32 cellular contexts compared by ENCODE assay signal in genomic region chr1:200234938-200235337, GRCh38.
"Had no signal": no experiment of that assay in that cellular context is flagged by ENCODE, and none has a peak within 500 bp of the region (broad histone marks: within the 10 kb centered on the region; RNA-seq: fewer than 3 reads in every experiment).

No MANE protein-coding gene starts in this region.

- ATAC-seq: left colon; left lung; lower lobe of right lung; natural killer cell; right lobe of liver; stimulated activated naive B cell treated with anti-CD40 and anti-IgM and Interleukin-4, amounts not matched to agents 10 μg/mL and 1 μg/mL and 100 μg/mL, for 72 hours; stimulated activated naive CD8-positive, alpha-beta T cell treated with anti-CD3 and anti-CD28 coated beads, Interleukin-15, Interleukin-2, amounts not matched to agents 100 U/mL and 50 U/mL, for 24 hours had no signal

- H3K9ac ChIP-seq: neural progenitor cell had no signal

- H3K4me1 ChIP-seq: neural progenitor cell, right atrium auricular region, stomach, testis, thyroid gland, transverse colon, vagina had no signal

- H3K36me3 ChIP-seq: left lung, lower lobe of right lung, neural progenitor cell, neutrophil, ovary, right atrium auricular region, right lobe of liver, stomach, thyroid gland, transverse colon, upper lobe of left lung, vagina had no signal

- H3K9me3 Mint-ChIP-seq: immature natural killer cell; mesothelial cell of epicardium; naive B cell; natural killer cell; nephron progenitor cell; neural progenitor cell; stimulated activated naive B cell treated with anti-CD40 and anti-IgM and Interleukin-4, amounts not matched to agents 10 μg/mL and 1 μg/mL and 100 μg/mL, for 72 hours had no signal

- H3K9me3 ChIP-seq: left lung, lower lobe of right lung, neutrophil, ovary, right atrium auricular region, right lobe of liver, stomach, testis, thyroid gland, transverse colon, upper lobe of left lung, vagina had no signal

- H3K36me3 Mint-ChIP-seq: immature natural killer cell; mesothelial cell of epicardium; natural killer cell; neural progenitor cell; stimulated activated naive B cell treated with anti-CD40 and anti-IgM and Interleukin-4, amounts not matched to agents 10 μg/mL and 1 μg/mL and 100 μg/mL, for 72 hours had no signal

- H3K4me1 Mint-ChIP-seq: immature natural killer cell, mesothelial cell of epicardium, naive B cell, natural killer cell, neural progenitor cell had no signal

- H3K4me3 ChIP-seq: left lung, lower lobe of right lung, neural progenitor cell, ovary, right atrium auricular region, right lobe of liver, stomach, testis, thyroid gland, transverse colon, upper lobe of left lung, vagina had no signal

- H3K27ac ChIP-seq: left lung, lower lobe of right lung, neural progenitor cell, neutrophil, ovary, right atrium auricular region, right lobe of liver, stomach, testis, thyroid gland, transverse colon, upper lobe of left lung, vagina had no signal

- H2AFZ ChIP-seq: neural progenitor cell had no signal

- FAIRE-seq: islet of Langerhans, kidney had no signal

- H3K27me3 ChIP-seq: left lung, neural progenitor cell, neutrophil, ovary, right atrium auricular region, right lobe of liver, testis, thyroid gland, transverse colon, upper lobe of left lung, vagina had no signal

- H3K4me2 ChIP-seq: neural progenitor cell had no signal

- H3K27ac Mint-ChIP-seq: immature natural killer cell; mesothelial cell of epicardium; naive B cell; natural killer cell; nephron progenitor cell; progenitor cell of endocrine pancreas; stimulated activated naive B cell treated with anti-CD40 and anti-IgM and Interleukin-4, amounts not matched to agents 10 μg/mL and 1 μg/mL and 100 μg/mL, for 72 hours had no signal

- DNase-seq: hypothalamus; immature natural killer cell; kidney; left colon; left lung; lower lobe of right lung; mammary epithelial cell; mesendoderm; naive B cell; natural killer cell; nephron progenitor cell; occipital lobe; ovary; right lobe of liver; stimulated activated CD4-positive, alpha-beta T cell treated with anti-CD3 and anti-CD28 coated beads, Interleukin-12 subunit alpha, Interleukin-12 subunit beta, amount 100 ng/mL, for 4 hours; stimulated activated CD4-positive, alpha-beta T cell treated with anti-CD3 and anti-CD28 coated beads, Interleukin-15, amount 100 ng/mL, for 24 hours; stimulated activated CD4-positive, alpha-beta T cell treated with anti-CD3 and anti-CD28 coated beads, Interleukin-2, amount 100 ng/mL, for 24 hours; stimulated activated CD4-positive, alpha-beta T cell treated with anti-CD3 and anti-CD28 coated beads, Interleukin-4, amount 100 ng/mL, for 1 hour; stimulated activated naive B cell treated with anti-CD40 and anti-IgM and Interleukin-4, amounts not matched to agents 10 μg/mL and 1 μg/mL and 100 μg/mL, for 72 hours; stimulated activated naive CD8-positive, alpha-beta T cell treated with anti-CD3 and anti-CD28 coated beads, Interleukin-15, Interleukin-2, amounts not matched to agents 100 U/mL and 50 U/mL, for 24 hours; stomach; testis; thyroid gland; transverse colon; upper lobe of left lung had no signal

- H3K4me3 Mint-ChIP-seq: immature natural killer cell; mesothelial cell of epicardium; naive B cell; natural killer cell; nephron progenitor cell; neural progenitor cell; stimulated activated naive B cell treated with anti-CD40 and anti-IgM and Interleukin-4, amounts not matched to agents 10 μg/mL and 1 μg/mL and 100 μg/mL, for 72 hours had no signal
